In genomic region chr2:102251042-102251848, GRCh38 we compare ENCODE assay signal across 8 cellular contexts.
DNase-seq lines count a peak whose midpoint lies in the region; ATAC-seq and TF ChIP-seq lines count a peak whose summit lies in the region.

No MANE protein-coding gene starts in this region.

- no peak overlapping the region for H3K4me2 ChIP-seq in HCT116 (ENCODE audit: low read length)

- no peak for TF ChIP-seq POLR2A in HCT116 (IDR thresholded peaks at IDR 0.05; ENCODE audit: borderline replicate concordance, extremely low read depth, insufficient read depth, insufficient read length)

- peak; percentile 42; the same call in 1 of the 2 replicates for ATAC-seq in HCT116
- ATAC-seq in HG03280 (IDR thresholded peaks at IDR 0.05; ENCODE audit: unreplicated experiment) = no peak

- CTCF ChIA-PET in HCT116 (lab: Charles Lee) = interaction anchor here (0.7 to 1.0 kb wide), 2 partner anchors 10 to 11 kb away, joined by 3 to 4 read pairs; no protein-coding TSS in a partner anchor

- in situ Hi-C loops in KBM-7 (cut with MboI; ENCODE audit: low pct_unique_long_range_greater_than_20kb, low sequenced_read_pairs) = loop anchor here (10.0 kb wide), 1 partner anchor 194 kb away; no protein-coding TSS in a partner anchor

- intact Hi-C loops in HCT116 (cut with micrococcal nuclease) (loop anchor here (5.0 kb wide), 1 partner anchor 106 kb away; the partner anchor contains the start of gene IL18R1), colonic mucosa (cut with DNase I) (loop anchor here (5.0 kb wide), 1 partner anchor 101 kb away; no protein-coding TSS in a partner anchor)

- no peaks in the 10 kb centered on the region for H4K20me1 ChIP-seq in HCT116 (ENCODE audit: insufficient read depth)

- H3K79me2 ChIP-seq in HCT116 (ENCODE audit: insufficient read depth, low read length) = no peaks in the 10 kb centered on the region

- DNase-seq in AG20443 (ENCODE audit: low spot score) (peak; percentile 74), HCT116 (ENCODE audit: low read depth, low spot score) (no peak), colonic mucosa (peak; percentile 81), medulla oblongata (ENCODE audit: extremely low spot score) (peak; percentile 48), KBM-7 (no peak)
- DNase-seq in activated CD4-positive, CD25-positive, alpha-beta regulatory T cell (lab: John Stamatoyannopoulos, UW) = peak; percentile 28 to 52 (median 38)
- peak; percentile 35 for DNase-seq in stimulated activated CD8-positive, alpha-beta memory T cell treated with anti-CD3 and anti-CD28 coated beads, Interleukin-15, amount 100 ng/mL, for 1 hour (ENCODE audit: low read depth)

- RAD21 ChIA-PET in HCT116 (lab: Charles Lee; ENCODE audit: low non-redundant PET in 1 of 2, low total read pairs in 2 of 2, uncharacterized antibody in 2 of 2, unreplicated experiment in 2 of 2) = no interaction called here

- TF ChIP-seq RAD21 in HCT116 (IDR thresholded peaks at IDR 0.05; ENCODE audit: low read depth) = no peak

- no peak overlapping the region for H3K9ac ChIP-seq in HCT116 (ENCODE audit: low read length)
- H3K9ac ChIP-seq in colonic mucosa (ENCODE audit: low read depth in 2 of 2, low read length in 2 of 2) = peak overlapping the region; percentile 12 to 51

- H3K4me3 ChIP-seq in HCT116 (replicated peaks in 1 of 2; ENCODE audit: low read depth in 1 of 2, low read length in 2 of 2) (no peak overlapping the region), colonic mucosa (peak overlapping the region; percentile 40)

- no peaks in the 10 kb centered on the region; a peak in 2 of 4 replicates for H3K9me3 ChIP-seq in HCT116 (ENCODE audit: control insufficient read depth in 1 of 2, insufficient read depth in 1 of 2, low read depth in 1 of 2, low read length in 2 of 2)
- no peaks in the 10 kb centered on the region for H3K9me3 ChIP-seq in colonic mucosa

- BruUV-seq in HCT116 (replicated peaks; lab: Mats Ljungman, UMichigan) = no TSS peak

- POLR2A ChIA-PET in HCT116 (lab: Charles Lee) = no interaction called here

- peaks cover 0 to 4% of the 10 kb centered on the region in 2 experiments; a peak in 1 of 4 replicates for H3K4me1 ChIP-seq in HCT116 (ENCODE audit: control insufficient read depth in 1 of 2, insufficient read depth in 2 of 2, low read length in 2 of 2)
- no peaks in the 10 kb centered on the region for H3K4me1 ChIP-seq in colonic mucosa

- H3K27ac ChIP-seq in HCT116 (ENCODE audit: low read depth, low read length) = no peak overlapping the region
- H3K27ac ChIP-seq in colonic mucosa = no peak overlapping the region

- H3K9me2 ChIP-seq in HCT116 (ENCODE audit: insufficient read depth) = no peaks in the 10 kb centered on the region

- H3K27me3 ChIP-seq in HCT116 (ENCODE audit: insufficient read depth, low read length) (no peaks in the 10 kb centered on the region), colonic mucosa (no peaks in the 10 kb centered on the region)

- H3K36me3 ChIP-seq in HCT116 (ENCODE audit: control insufficient read depth in 1 of 2, insufficient read depth in 2 of 2, low read length in 2 of 2) = no peaks in the 10 kb centered on the region
- H3K36me3 ChIP-seq in colonic mucosa = no peaks in the 10 kb centered on the region

- peak in 2 of 3 experiments; percentile 22 to 35; a peak in 2 of 6 replicates for TF ChIP-seq CTCF in HCT116 (IDR thresholded peaks at IDR 0.05 in 2 of 3, conservative IDR thresholded peaks at IDR 0.05 in 1 of 3; ENCODE audit: borderline replicate concordance in 1 of 3, insufficient read depth in 1 of 3, low read depth in 2 of 3, low read length in 2 of 3)
- TF ChIP-seq CTCF in colonic mucosa (IDR thresholded peaks at IDR 0.05) = peak; percentile 74

- no peak overlapping the region for H2AFZ ChIP-seq in HCT116 (ENCODE audit: low read depth, low read length, poor library complexity, severe bottlenecking)

TF ChIP-seq in HCT116, 20 proteins besides CTCF, POLR2A, EP300 and RAD21:
- TF ChIP-seq FOSL1 (IDR thresholded peaks at IDR 0.05; ENCODE audit: low read depth) (no peak), ZBTB33 (IDR thresholded peaks at IDR 0.05; ENCODE audit: extremely low read depth, insufficient replicate concordance, low read length) (no peak), SRF (IDR thresholded peaks at IDR 0.05; ENCODE audit: low read depth) (no peak)
TF ChIP-seq in HCT116: peak in this region for 0.

Comparison
In these comparisons a context has a peak if more than half of its experiments do, and no peak if none do; other contexts are left out.
1. DNase-seq: peak in AG20443 (single experiment), activated CD4-positive, CD25-positive, alpha-beta regulatory T cell (4 of 4), colonic mucosa (single experiment), medulla oblongata (single experiment) and stimulated activated CD8-positive, alpha-beta memory T cell treated with anti-CD3 and anti-CD28 coated beads, Interleukin-15, amount 100 ng/mL, for 1 hour (single experiment); none in HCT116 (single experiment) and KBM-7 (single experiment).